24 cellular contexts compared by ENCODE assay signal in genomic region chr7:48307041-48307714, GRCh38.
"Had no signal": no experiment of that assay in that cellular context is flagged by ENCODE, and none has a peak within 500 bp of the region (broad histone marks: within the 10 kb centered on the region; RNA-seq: fewer than 3 reads in every experiment).

No MANE protein-coding gene starts in this region.

- H3K9me3 ChIP-seq: adrenal gland, body of pancreas, gastrocnemius medialis, left ventricle myocardium inferior, mucosa of descending colon, spleen, thoracic aorta, uterus had no signal

- DNase-seq: activated CD4-positive, alpha-beta T cell treated with anti-CD3 and anti-CD28 coated beads, Interleukin-2, amount 50 U/mL, for 4 hours; activated effector memory CD4-positive, alpha-beta T cell treated with Interleukin-2 at 50 U/mL for 16 hours; activated naive CD4-positive, alpha-beta T cell treated with Interleukin-2 at 50 U/mL for 16 hours; activated naive CD8-positive, alpha-beta T cell treated with anti-CD3 and anti-CD28 coated beads for 36 hours; activated T-cell treated with anti-CD3 and anti-CD28 coated beads for 4 hours; activated T-cell treated with anti-CD3 and anti-CD28 coated beads, Interleukin-2, amount 50 U/mL, for 72 hours; adrenal gland; aorta; body of pancreas; effector memory CD8-positive, alpha-beta T cell; gastrocnemius medialis; glutamatergic neuron; left ventricle myocardium inferior; mucosa of descending colon; posterior cingulate gyrus; right cardiac atrium; spleen; T-helper 2 cell; trophoblast cell; uterus had no signal

- H3K4me1 ChIP-seq: adrenal gland, body of pancreas, gastrocnemius medialis, left ventricle myocardium inferior, spleen, uterus had no signal

- H3K36me3 ChIP-seq: adrenal gland, gastrocnemius medialis, left ventricle myocardium inferior, thoracic aorta, uterus had no signal

- ATAC-seq: activated T-cell treated with anti-CD3 and anti-CD28 coated beads, Interleukin-2, amount 50 U/mL, for 72 hours; body of pancreas; effector memory CD8-positive, alpha-beta T cell; gastrocnemius medialis; mucosa of descending colon; natural killer cell treated with Interleukin-12 subunit alpha and Interleukin-12 subunit beta and Interleukin-15 and Interleukin-18, amount 100 ng/mL, for 72 hours; right cardiac atrium had no signal

- H3K4me3 ChIP-seq: adrenal gland, body of pancreas, coronary artery, gastrocnemius medialis, left ventricle myocardium inferior, lung, mucosa of descending colon, spleen, thoracic aorta, uterus had no signal

- H3K27me3 ChIP-seq: adrenal gland, body of pancreas, gastrocnemius medialis, spleen, uterus had no signal

- H3K27ac ChIP-seq: adrenal gland, body of pancreas, coronary artery, gastrocnemius medialis, left ventricle myocardium inferior, spleen, thoracic aorta, uterus had no signal
